In genomic region chr17:35896011-35896587, GRCh38 we compare ENCODE assay signal across 12 cellular contexts. TPM values are rescaled to one million over a fixed set of nuclear protein-coding genes. Genes with fewer than 3 reads are reported as not detected.
DNase-seq lines count a peak whose midpoint lies in the region; ATAC-seq and TF ChIP-seq lines count a peak whose summit lies in the region.
"Had no signal": no experiment of that assay in that cellular context is flagged by ENCODE, and none has a peak within 500 bp of the region (broad histone marks: within the 10 kb centered on the region; RNA-seq: fewer than 3 reads in every experiment).

No MANE protein-coding gene starts in this region.

- H3K9me3 ChIP-seq in Loucy (ENCODE audit: insufficient read depth, low read depth, low read length) (no peaks in the 10 kb centered on the region), spleen (no peaks in the 10 kb centered on the region)
- H3K9me3 ChIP-seq: uterus had no signal

- TF ChIP-seq CTCF in Loucy (conservative IDR thresholded peaks at IDR 0.05; ENCODE audit: low read length) (no peak), spleen (IDR thresholded peaks at IDR 0.05 in 8 of 11, conservative IDR thresholded peaks at IDR 0.05 in 3 of 11) (no peak)

- H3K9me3 Mint-ChIP-seq in activated T-cell treated with anti-CD3 and anti-CD28 coated beads, Interleukin-2, amount 50 U/mL, for 72 hours: no peaks in the 10 kb centered on the region

- H3K4me1 Mint-ChIP-seq in activated T-cell treated with anti-CD3 and anti-CD28 coated beads, Interleukin-2, amount 50 U/mL, for 72 hours (ENCODE audit: low read depth): peaks cover 79% of the 10 kb centered on the region

- peaks cover 6% of the 10 kb centered on the region for H3K4me1 ChIP-seq in Loucy (ENCODE audit: insufficient read depth, low read length, poor library complexity, severe bottlenecking)
- peaks cover 0 to 84% (median 34%) of the 10 kb centered on the region in 6 donors for H3K4me1 ChIP-seq in spleen
- H3K4me1 ChIP-seq: uterus had no signal

- TF ChIP-seq POLR2A in spleen (IDR thresholded peaks at IDR 0.05): no peak

- H3K4me2 ChIP-seq in Loucy (ENCODE audit: low read depth, low read length, poor library complexity, severe bottlenecking): peak overlapping the region; percentile 2

- no peaks in the 10 kb centered on the region for H3K36me3 Mint-ChIP-seq in activated T-cell treated with anti-CD3 and anti-CD28 coated beads, Interleukin-2, amount 50 U/mL, for 72 hours (ENCODE audit: insufficient read depth in 2 of 2)

- DNase-seq in activated T-cell treated with anti-CD3 and anti-CD28 coated beads for 48 hours (ENCODE audit: low read depth) (peak; percentile 18), activated T-cell treated with anti-CD3 and anti-CD28 coated beads for 4 hours (no peak), spleen (no peak), hippocampal formation (lab: John Stamatoyannopoulos, UW) (no peak), putamen (ENCODE audit: low spot score) (no peak)
- peak; percentile 53 to 66 for DNase-seq in activated T-cell treated with anti-CD3 and anti-CD28 coated beads, Interleukin-2, amount 50 U/mL, for 72 hours
- DNase-seq: NCI-H82, uterus, WERI-Rb-1 had no signal

- no peak overlapping the region for H3K4me3 ChIP-seq in Loucy (ENCODE audit: low read length, poor library complexity, severe bottlenecking)
- peak overlapping the region in 1 of 8 donors; percentile 17 for H3K4me3 ChIP-seq in spleen
- H3K4me3 ChIP-seq: uterus had no signal

- 33 to 52% (median 39%) methylated on average over 10 of the region's 10 CpGs for WGBS in spleen, 5 donors

- no peaks in the 10 kb centered on the region for H3K27me3 ChIP-seq in Loucy (ENCODE audit: insufficient read depth, low read length, poor library complexity, severe bottlenecking)
- H3K27me3 ChIP-seq in spleen (replicated peaks in 1 of 7): peaks cover 0 to 7% (median 0%) of the 10 kb centered on the region in 7 donors
- H3K27me3 ChIP-seq: uterus had no signal

- peak overlapping the region; percentile 55 to 72 for H3K4me3 Mint-ChIP-seq in activated T-cell treated with anti-CD3 and anti-CD28 coated beads, Interleukin-2, amount 50 U/mL, for 72 hours

- H2AFZ ChIP-seq in Loucy (ENCODE audit: low read length): peak overlapping the region; percentile 17; the same call in 1 of the 2 replicates

- no peaks in the 10 kb centered on the region for H3K9me2 ChIP-seq in Loucy (replicated peaks; ENCODE audit: low read depth, low read length)

- H3K36me3 ChIP-seq in Loucy (ENCODE audit: insufficient read depth, low read length) (no peaks in the 10 kb centered on the region), spleen (no peaks in the 10 kb centered on the region)
- H3K36me3 ChIP-seq: uterus, WERI-Rb-1 had no signal

- peak overlapping the region; percentile 92 for H3K27ac Mint-ChIP-seq in activated T-cell treated with anti-CD3 and anti-CD28 coated beads, Interleukin-2, amount 50 U/mL, for 72 hours

- no peaks in the 10 kb centered on the region for H3K79me2 ChIP-seq in Loucy (ENCODE audit: insufficient read depth, low read length)

- H3F3A ChIP-seq in Loucy (ENCODE audit: low read depth): no peaks in the 10 kb centered on the region

- intact Hi-C loops in spleen (cut with DNase I; ENCODE audit: low total_unique reads): no loop called here

- peak; percentile 58 to 67 for ATAC-seq in activated T-cell treated with anti-CD3 and anti-CD28 coated beads, Interleukin-2, amount 50 U/mL, for 72 hours (replicated peaks in 1 of 2)
- ATAC-seq in GM18867 (IDR thresholded peaks at IDR 0.05; ENCODE audit: unreplicated experiment): no peak

- no peaks in the 10 kb centered on the region for H4K20me1 ChIP-seq in Loucy (ENCODE audit: insufficient read depth, low read length, poor library complexity, severe bottlenecking)

- H3K9ac ChIP-seq in Loucy (ENCODE audit: low read depth, low read length, poor library complexity, severe bottlenecking): no peak overlapping the region

- H3K27me3 Mint-ChIP-seq in activated T-cell treated with anti-CD3 and anti-CD28 coated beads, Interleukin-2, amount 50 U/mL, for 72 hours (ENCODE audit: low read depth): peaks cover 10% of the 10 kb centered on the region

- peak overlapping the region in 5 of 8 donors; percentile 22 to 78 (median 53) for H3K27ac ChIP-seq in spleen
- H3K27ac ChIP-seq: uterus, WERI-Rb-1 had no signal

RNA-seq across cellular contexts. Expression of gene CCL5, which starts 15.9 kb away (rescaled TPM):
- 100 to 1,000 TPM in 1 of 2 donors, 10 to 100 TPM in 1; 63.3 to 178 TPM for total RNA-seq in activated T-cell treated with anti-CD3 and anti-CD28 coated beads, Interleukin-2, amount 50 U/mL, for 72 hours
- total RNA-seq in spleen: 10 to 100 TPM; 53.8 to 93.2 (median 83.4) TPM
- polyA plus RNA-seq in spleen: 10 to 100 TPM; 26.0 to 30.9 (median 29.7) TPM
- total RNA-seq: H4 had no signal

RNA-seq across cellular contexts. Expression of gene HEATR9, which starts 27.4 kb away (rescaled TPM):
- 1 to 10 TPM in 1 of 2 donors, under 1 TPM in 1; 0.46 to 1.8 TPM for total RNA-seq in activated T-cell treated with anti-CD3 and anti-CD28 coated beads, Interleukin-2, amount 50 U/mL, for 72 hours
- under 1 TPM; 0.28 to 0.92 (median 0.52) TPM for total RNA-seq in spleen
- polyA plus RNA-seq in spleen: under 1 TPM; 0.05 to 0.32 (median 0.11) TPM
- total RNA-seq: H4, uterus had no signal

RNA-seq across cellular contexts. Expression of gene RDM1, which starts 34.5 kb away (rescaled TPM):
- total RNA-seq in activated T-cell treated with anti-CD3 and anti-CD28 coated beads, Interleukin-2, amount 50 U/mL, for 72 hours: 1 to 10 TPM; 7.6 to 8.4 TPM
- total RNA-seq in spleen: under 1 TPM in 2 of 7 donors, not detected in 5; 0.52 to 0.82 TPM
- 1 to 10 TPM in 1 of 3 donors, under 1 TPM in 2; 0.48 to 2.3 (median 0.52) TPM for polyA plus RNA-seq in spleen

RNA-seq across cellular contexts. Expression of gene LYZL6, which starts 47.4 kb away (rescaled TPM):
- total RNA-seq in activated T-cell treated with anti-CD3 and anti-CD28 coated beads, Interleukin-2, amount 50 U/mL, for 72 hours: not detected
- total RNA-seq in spleen: not detected
- polyA plus RNA-seq in spleen: not detected
- total RNA-seq: H4, uterus had no signal

Comparison
In these comparisons a context has a peak if more than half of its experiments do, and no peak if none do; other contexts are left out.
1. DNase-seq: peak in activated T-cell treated with anti-CD3 and anti-CD28 coated beads for 48 hours (single experiment) and activated T-cell treated with anti-CD3 and anti-CD28 coated beads, Interleukin-2, amount 50 U/mL, for 72 hours (2 of 2); none in activated T-cell treated with anti-CD3 and anti-CD28 coated beads for 4 hours (single experiment), spleen (single experiment), hippocampal formation (0 of 2) and putamen (single experiment).
2. RNA of gene RDM1, which starts 34.5 kb away (total RNA-seq): 7.6 to 8.4 TPM in activated T-cell treated with anti-CD3 and anti-CD28 coated beads, Interleukin-2, amount 50 U/mL, for 72 hours; 0.52 to 0.82 TPM in spleen; every median in the first group is over 4 times any median in the second.